Comparison of ENCODE assay signal across 2 cellular contexts in genomic region chr12:79085106-79085682, GRCh38.
TF ChIP-seq lines count a peak whose summit lies in the region.

No MANE protein-coding gene starts in this region.

TF ChIP-seq in GM23338, 12 proteins besides CTCF, POLR2A, EP300 and RAD21:
- no peak for TF ChIP-seq POLR2AphosphoS5 (IDR thresholded peaks at IDR 0.05; ENCODE audit: low read depth)
- TF ChIP-seq, protein P1, sequence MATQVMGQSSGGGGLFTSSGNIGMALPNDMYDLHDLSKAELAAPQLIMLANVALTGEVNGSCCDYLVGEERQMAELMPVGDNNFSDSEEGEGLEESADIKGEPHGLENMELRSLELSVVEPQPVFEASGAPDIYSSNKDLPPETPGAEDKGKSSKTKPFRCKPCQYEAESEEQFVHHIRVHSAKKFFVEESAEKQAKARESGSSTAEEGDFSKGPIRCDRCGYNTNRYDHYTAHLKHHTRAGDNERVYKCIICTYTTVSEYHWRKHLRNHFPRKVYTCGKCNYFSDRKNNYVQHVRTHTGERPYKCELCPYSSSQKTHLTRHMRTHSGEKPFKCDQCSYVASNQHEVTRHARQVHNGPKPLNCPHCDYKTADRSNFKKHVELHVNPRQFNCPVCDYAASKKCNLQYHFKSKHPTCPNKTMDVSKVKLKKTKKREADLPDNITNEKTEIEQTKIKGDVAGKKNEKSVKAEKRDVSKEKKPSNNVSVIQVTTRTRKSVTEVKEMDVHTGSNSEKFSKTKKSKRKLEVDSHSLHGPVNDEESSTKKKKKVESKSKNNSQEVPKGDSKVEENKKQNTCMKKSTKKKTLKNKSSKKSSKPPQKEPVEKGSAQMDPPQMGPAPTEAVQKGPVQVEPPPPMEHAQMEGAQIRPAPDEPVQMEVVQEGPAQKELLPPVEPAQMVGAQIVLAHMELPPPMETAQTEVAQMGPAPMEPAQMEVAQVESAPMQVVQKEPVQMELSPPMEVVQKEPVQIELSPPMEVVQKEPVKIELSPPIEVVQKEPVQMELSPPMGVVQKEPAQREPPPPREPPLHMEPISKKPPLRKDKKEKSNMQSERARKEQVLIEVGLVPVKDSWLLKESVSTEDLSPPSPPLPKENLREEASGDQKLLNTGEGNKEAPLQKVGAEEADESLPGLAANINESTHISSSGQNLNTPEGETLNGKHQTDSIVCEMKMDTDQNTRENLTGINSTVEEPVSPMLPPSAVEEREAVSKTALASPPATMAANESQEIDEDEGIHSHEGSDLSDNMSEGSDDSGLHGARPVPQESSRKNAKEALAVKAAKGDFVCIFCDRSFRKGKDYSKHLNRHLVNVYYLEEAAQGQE (IDR thresholded peaks at IDR 0.05; ENCODE audit: unreplicated experiment), result no peak
- no peak for TF ChIP-seq NANOG (IDR thresholded peaks at IDR 0.05; ENCODE audit: borderline replicate concordance)
- TF ChIP-seq JUNB (IDR thresholded peaks at IDR 0.05; ENCODE audit: unreplicated experiment), result no peak
- no peak for TF ChIP-seq EZH2phosphoT487 (IDR thresholded peaks at IDR 0.05; ENCODE audit: unreplicated experiment)
- TF ChIP-seq ZNF114 (CRISPR knock-in tag; IDR thresholded peaks at IDR 0.05), result no peak
- no peak for TF ChIP-seq STAT1 (IDR thresholded peaks at IDR 0.05; ENCODE audit: unreplicated experiment)
- no peak for TF ChIP-seq ZNF331 (CRISPR knock-in tag; IDR thresholded peaks at IDR 0.05; ENCODE audit: low read depth)
- TF ChIP-seq, protein P2, sequence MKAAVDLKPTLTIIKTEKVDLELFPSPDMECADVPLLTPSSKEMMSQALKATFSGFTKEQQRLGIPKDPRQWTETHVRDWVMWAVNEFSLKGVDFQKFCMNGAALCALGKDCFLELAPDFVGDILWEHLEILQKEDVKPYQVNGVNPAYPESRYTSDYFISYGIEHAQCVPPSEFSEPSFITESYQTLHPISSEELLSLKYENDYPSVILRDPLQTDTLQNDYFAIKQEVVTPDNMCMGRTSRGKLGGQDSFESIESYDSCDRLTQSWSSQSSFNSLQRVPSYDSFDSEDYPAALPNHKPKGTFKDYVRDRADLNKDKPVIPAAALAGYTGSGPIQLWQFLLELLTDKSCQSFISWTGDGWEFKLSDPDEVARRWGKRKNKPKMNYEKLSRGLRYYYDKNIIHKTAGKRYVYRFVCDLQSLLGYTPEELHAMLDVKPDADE (IDR thresholded peaks at IDR 0.05), result no peak
- no peak for TF ChIP-seq CREB1 (CRISPR knock-in tag; IDR thresholded peaks at IDR 0.05; ENCODE audit: low read depth)
- TF ChIP-seq, protein P3, sequence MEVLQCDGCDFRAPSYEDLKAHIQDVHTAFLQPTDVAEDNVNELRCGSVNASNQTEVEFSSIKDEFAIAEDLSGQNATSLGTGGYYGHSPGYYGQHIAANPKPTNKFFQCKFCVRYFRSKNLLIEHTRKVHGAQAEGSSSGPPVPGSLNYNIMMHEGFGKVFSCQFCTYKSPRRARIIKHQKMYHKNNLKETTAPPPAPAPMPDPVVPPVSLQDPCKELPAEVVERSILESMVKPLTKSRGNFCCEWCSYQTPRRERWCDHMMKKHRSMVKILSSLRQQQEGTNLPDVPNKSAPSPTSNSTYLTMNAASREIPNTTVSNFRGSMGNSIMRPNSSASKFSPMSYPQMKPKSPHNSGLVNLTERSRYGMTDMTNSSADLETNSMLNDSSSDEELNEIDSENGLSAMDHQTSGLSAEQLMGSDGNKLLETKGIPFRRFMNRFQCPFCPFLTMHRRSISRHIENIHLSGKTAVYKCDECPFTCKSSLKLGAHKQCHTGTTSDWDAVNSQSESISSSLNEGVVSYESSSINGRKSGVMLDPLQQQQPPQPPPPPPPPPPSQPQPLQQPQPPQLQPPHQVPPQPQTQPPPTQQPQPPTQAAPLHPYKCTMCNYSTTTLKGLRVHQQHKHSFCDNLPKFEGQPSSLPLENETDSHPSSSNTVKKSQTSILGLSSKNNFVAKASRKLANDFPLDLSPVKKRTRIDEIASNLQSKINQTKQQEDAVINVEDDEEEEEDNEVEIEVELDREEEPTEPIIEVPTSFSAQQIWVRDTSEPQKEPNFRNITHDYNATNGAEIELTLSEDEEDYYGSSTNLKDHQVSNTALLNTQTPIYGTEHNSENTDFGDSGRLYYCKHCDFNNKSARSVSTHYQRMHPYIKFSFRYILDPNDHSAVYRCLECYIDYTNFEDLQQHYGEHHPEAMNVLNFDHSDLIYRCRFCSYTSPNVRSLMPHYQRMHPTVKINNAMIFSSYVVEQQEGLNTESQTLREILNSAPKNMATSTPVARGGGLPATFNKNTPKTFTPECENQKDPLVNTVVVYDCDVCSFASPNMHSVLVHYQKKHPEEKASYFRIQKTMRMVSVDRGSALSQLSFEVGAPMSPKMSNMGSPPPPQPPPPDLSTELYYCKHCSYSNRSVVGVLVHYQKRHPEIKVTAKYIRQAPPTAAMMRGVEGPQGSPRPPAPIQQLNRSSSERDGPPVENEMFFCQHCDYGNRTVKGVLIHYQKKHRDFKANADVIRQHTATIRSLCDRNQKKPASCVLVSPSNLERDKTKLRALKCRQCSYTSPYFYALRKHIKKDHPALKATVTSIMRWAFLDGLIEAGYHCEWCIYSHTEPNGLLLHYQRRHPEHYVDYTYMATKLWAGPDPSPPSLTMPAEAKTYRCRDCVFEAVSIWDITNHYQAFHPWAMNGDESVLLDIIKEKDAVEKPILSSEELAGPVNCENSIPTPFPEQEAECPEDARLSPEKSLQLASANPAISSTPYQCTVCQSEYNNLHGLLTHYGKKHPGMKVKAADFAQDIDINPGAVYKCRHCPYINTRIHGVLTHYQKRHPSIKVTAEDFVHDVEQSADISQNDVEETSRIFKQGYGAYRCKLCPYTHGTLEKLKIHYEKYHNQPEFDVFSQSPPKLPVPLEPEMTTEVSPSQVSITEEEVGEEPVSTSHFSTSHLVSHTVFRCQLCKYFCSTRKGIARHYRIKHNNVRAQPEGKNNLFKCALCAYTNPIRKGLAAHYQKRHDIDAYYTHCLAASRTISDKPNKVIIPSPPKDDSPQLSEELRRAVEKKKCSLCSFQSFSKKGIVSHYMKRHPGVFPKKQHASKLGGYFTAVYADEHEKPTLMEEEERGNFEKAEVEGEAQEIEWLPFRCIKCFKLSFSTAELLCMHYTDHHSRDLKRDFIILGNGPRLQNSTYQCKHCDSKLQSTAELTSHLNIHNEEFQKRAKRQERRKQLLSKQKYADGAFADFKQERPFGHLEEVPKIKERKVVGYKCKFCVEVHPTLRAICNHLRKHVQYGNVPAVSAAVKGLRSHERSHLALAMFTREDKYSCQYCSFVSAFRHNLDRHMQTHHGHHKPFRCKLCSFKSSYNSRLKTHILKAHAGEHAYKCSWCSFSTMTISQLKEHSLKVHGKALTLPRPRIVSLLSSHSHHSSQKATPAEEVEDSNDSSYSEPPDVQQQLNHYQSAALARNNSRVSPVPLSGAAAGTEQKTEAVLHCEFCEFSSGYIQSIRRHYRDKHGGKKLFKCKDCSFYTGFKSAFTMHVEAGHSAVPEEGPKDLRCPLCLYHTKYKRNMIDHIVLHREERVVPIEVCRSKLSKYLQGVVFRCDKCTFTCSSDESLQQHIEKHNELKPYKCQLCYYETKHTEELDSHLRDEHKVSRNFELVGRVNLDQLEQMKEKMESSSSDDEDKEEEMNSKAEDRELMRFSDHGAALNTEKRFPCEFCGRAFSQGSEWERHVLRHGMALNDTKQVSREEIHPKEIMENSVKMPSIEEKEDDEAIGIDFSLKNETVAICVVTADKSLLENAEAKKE (CRISPR knock-in tag; IDR thresholded peaks at IDR 0.05), result no peak
- no peak for TF ChIP-seq EZH2 (IDR thresholded peaks at IDR 0.05; ENCODE audit: low read depth, unreplicated experiment)
TF ChIP-seq in GM23338: peak in this region for 0.

TF ChIP-seq in H1, 55 proteins besides CTCF, POLR2A, EP300 and RAD21:
- TF ChIP-seq ZNF274 (IDR thresholded peaks at IDR 0.05; ENCODE audit: borderline replicate concordance, extremely low read depth, low read length) (no peak), MAX (IDR thresholded peaks at IDR 0.05) (no peak), SP1 (IDR thresholded peaks at IDR 0.05; ENCODE audit: low read depth, low read length) (no peak), NANOG (IDR thresholded peaks at IDR 0.05; ENCODE audit: insufficient read depth, low read depth, low read length, poor library complexity, severe bottlenecking) (no peak), CHD7 (IDR thresholded peaks at IDR 0.05; ENCODE audit: insufficient replicate concordance, low read length) (no peak), SIX5 (IDR thresholded peaks at IDR 0.05; ENCODE audit: low read depth, low read length) (no peak), POLR2AphosphoS5 (IDR thresholded peaks at IDR 0.05; ENCODE audit: low read depth, low read length) (no peak)
